16 cellular contexts compared by ENCODE assay signal in the genomic region with DNA sequence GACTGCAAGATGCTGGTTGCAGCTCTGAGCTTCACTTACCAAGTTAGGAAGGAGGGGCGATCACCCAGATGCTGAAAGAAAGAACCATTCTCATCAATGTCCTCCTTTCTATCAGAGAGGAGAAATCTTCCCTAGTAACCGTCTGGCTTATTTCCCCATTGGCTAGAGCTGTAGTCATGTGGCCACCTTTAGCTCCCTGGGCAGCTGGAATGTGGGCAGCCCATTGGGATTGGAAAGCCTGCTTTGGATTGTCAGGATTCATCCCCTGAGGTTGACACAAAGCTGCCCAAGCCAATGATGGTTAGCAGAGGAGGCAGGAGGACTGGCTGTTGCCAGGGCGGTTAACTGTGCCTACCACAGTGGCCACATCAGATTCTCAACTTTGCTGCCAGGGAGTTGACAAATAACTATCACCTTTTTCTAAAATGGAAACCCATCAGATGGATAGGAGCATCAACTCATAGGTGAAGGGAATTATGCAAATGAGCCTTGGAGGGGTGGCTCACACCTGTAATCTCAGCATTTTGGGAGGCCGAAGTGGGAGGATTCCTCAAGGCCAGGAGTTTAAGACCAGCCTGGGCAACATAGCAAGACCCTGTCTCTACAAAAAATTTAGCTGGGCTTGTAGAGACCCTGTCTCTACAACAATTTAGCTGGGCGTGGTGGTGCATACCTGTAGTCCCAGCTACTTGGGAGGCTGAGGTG.
A peak's percentile ranks its signal among the peaks of the same experiment; 100 is the strongest.
DNase-seq lines count a peak whose midpoint lies in the region; ATAC-seq, FAIRE-seq and TF ChIP-seq lines count a peak whose summit lies in the region.
"Had no signal": no experiment of that assay in that cellular context is flagged by ENCODE, and none has a peak within 500 bp of the region (broad histone marks: within the 10 kb centered on the region; RNA-seq: fewer than 3 reads in every experiment).

No MANE protein-coding gene starts in this region.

- TF ChIP-seq EP300 in A549 (IDR thresholded peaks at IDR 0.05): no peak

- H3K4me3 ChIP-seq in A549: no peak overlapping the region
- H3K4me3 ChIP-seq in breast epithelium: no peak overlapping the region
- H3K4me3 ChIP-seq: SJCRH30 had no signal

- intact Hi-C loops in breast epithelium (cut with DNase I; ENCODE audit: low total_unique reads): no loop called here

- TF ChIP-seq RAD21 in A549 (conservative IDR thresholded peaks at IDR 0.05 in 1 of 2, IDR thresholded peaks at IDR 0.05 in 1 of 2): no peak

- no peaks in the 10 kb centered on the region for H3K27me3 ChIP-seq in breast epithelium
- H3K27me3 ChIP-seq: SJCRH30 had no signal

- no peak overlapping the region for H3K27ac ChIP-seq in A549
- no peak overlapping the region for H3K27ac ChIP-seq in breast epithelium
- H3K27ac ChIP-seq: C4-2B, RWPE1, SJCRH30 had no signal

- H3K4me2 ChIP-seq in A549: no peak overlapping the region

- POLR2A ChIA-PET in A549 (lab: Yijun Ruan, JAX): no interaction called here

- no peak for ATAC-seq in A549

- H3K9me3 ChIP-seq in A549: no peaks in the 10 kb centered on the region
- H3K9me3 ChIP-seq in breast epithelium: no peaks in the 10 kb centered on the region
- H3K9me3 ChIP-seq: SJCRH30 had no signal

- DNase-seq in A549 (ENCODE audit: low read depth in 1 of 2, low spot score in 1 of 2) (no peak), H4 (ENCODE audit: low spot score) (peak; percentile 35), ecto neural progenitor cell (ENCODE audit: low spot score) (peak; percentile 63), islet precursor cell (peak; percentile 60), NCI-H1417 treated with DMSO at 0.1 percent for 48 hours (lab: John Stamatoyannopoulos, UW) (no peak), breast epithelium (ENCODE audit: low spot score in 2 of 2) (no peak)
- DNase-seq in stimulated activated naive CD4-positive, alpha-beta T cell (lab: John Stamatoyannopoulos, UW): no peak
- DNase-seq: HCEC 1CT; NCI-H1417; NCI-H1930; NCI-H526 treated with DMSO at 0.1 percent for 48 hours; NK-92 treated with Interleukin-12 subunit alpha and Interleukin-12 subunit beta, amount 100 ng/mL, for 24 hours; SJCRH30 had no signal

- WGBS in A549 (ENCODE audit: missing lambda C conversion rate): 19% methylated on average over 5 of the region's 5 CpGs

- no peak for TF ChIP-seq CTCF in A549 (IDR thresholded peaks at IDR 0.05)
- no peak for TF ChIP-seq CTCF in breast epithelium (IDR thresholded peaks at IDR 0.05)

- CTCF ChIA-PET in A549 (lab: Yijun Ruan, JAX): no interaction called here

- no peak for FAIRE-seq in A549 (lab: Jason Lieb, UNC)
- FAIRE-seq: A204.1 had no signal

- no peaks in the 10 kb centered on the region for H3K36me3 ChIP-seq in breast epithelium
- H3K36me3 ChIP-seq: SJCRH30 had no signal

- TF ChIP-seq POLR2A in A549 (IDR thresholded peaks at IDR 0.05; ENCODE audit: low read length) (no peak), breast epithelium (IDR thresholded peaks at IDR 0.05) (no peak)

- H3K4me1 ChIP-seq in A549 (no peaks in the 10 kb centered on the region), breast epithelium (no peaks in the 10 kb centered on the region)
- H3K4me1 ChIP-seq: SJCRH30 had no signal

TF ChIP-seq in A549, 52 proteins besides CTCF, POLR2A, EP300 and RAD21:
- TF ChIP-seq EHMT2 (IDR thresholded peaks at IDR 0.05; ENCODE audit: low read depth): no peak
- no peak for TF ChIP-seq KDM1A (IDR thresholded peaks at IDR 0.05; ENCODE audit: low read depth)
- TF ChIP-seq RFX5 (IDR thresholded peaks at IDR 0.05): peak; percentile 65

Comparison
In these comparisons a context has a peak if more than half of its experiments do, and no peak if none do; other contexts are left out.
1. DNase-seq: peak in H4 (single experiment), ecto neural progenitor cell (single experiment) and islet precursor cell (single experiment); none in A549 (0 of 2), NCI-H1417 treated with DMSO at 0.1 percent for 48 hours (single experiment), breast epithelium (0 of 2) and stimulated activated naive CD4-positive, alpha-beta T cell (0 of 6).